1 cellular context compared by ENCODE assay signal in the genomic region with DNA sequence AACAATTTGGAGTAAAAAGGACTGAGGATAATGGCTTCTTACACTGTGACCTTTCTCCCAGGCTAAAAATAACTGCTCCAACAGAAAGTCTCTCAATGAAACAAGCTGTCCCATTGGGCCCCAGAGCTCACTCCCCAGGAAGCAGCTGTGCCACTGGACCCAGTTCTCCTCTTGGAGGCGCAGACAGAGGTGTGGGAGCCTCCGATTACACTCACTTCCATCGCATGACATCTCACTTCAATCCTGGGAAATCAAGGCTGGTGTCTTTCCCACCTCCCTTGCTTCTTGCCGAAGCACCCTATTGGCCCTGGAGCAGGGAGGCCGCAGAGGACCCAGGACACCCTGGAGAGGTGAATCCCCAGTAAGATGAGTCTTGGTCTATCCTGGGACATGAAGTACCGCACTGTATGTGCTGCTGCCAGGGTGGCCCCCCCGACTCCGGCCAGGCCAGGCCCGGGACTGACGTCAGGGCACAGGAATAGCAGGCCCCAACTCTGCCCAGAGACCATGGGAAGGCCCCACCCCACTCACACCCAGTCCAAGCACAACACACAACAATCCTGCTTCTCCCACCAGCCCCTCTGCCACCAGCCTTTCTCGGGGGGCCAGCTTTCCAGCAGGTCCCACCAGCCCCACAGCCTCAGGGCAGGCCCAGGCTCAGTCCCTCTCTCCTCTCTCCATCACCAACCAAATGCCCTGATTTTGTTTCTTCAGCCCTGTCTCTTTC.
TF ChIP-seq lines count a peak whose summit lies in the region.

No MANE protein-coding gene starts in this region.

TF ChIP-seq in IMR-90, 13 proteins besides CTCF, POLR2A, EP300 and RAD21 (continued from another document):
- TF ChIP-seq, protein P1, sequence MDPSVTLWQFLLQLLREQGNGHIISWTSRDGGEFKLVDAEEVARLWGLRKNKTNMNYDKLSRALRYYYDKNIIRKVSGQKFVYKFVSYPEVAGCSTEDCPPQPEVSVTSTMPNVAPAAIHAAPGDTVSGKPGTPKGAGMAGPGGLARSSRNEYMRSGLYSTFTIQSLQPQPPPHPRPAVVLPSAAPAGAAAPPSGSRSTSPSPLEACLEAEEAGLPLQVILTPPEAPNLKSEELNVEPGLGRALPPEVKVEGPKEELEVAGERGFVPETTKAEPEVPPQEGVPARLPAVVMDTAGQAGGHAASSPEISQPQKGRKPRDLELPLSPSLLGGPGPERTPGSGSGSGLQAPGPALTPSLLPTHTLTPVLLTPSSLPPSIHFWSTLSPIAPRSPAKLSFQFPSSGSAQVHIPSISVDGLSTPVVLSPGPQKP (IDR thresholded peaks at IDR 0.05; ENCODE audit: borderline replicate concordance, low read depth, low read length) = no peak
- TF ChIP-seq FOS (IDR thresholded peaks at IDR 0.05; ENCODE audit: low read depth, low read length) (no peak), CEBPB (IDR thresholded peaks at IDR 0.05; ENCODE audit: low read depth, low read length) (no peak)
